In genomic region chr9:95763006-95763405, GRCh38 we compare ENCODE assay signal across 29 cellular contexts.
"Had no signal": no experiment of that assay in that cellular context is flagged by ENCODE, and none has a peak within 500 bp of the region (broad histone marks: within the 10 kb centered on the region; RNA-seq: fewer than 3 reads in every experiment).

No MANE protein-coding gene starts in this region.

- H3K27ac Mint-ChIP-seq: naive thymus-derived CD4-positive, alpha-beta T cell; natural killer cell; progenitor cell of endocrine pancreas; stimulated activated memory B cell treated with anti-CD40 and anti-IgM and Interleukin-4, amounts not matched to agents 10 μg/mL and 1 μg/mL and 100 μg/mL, for 72 hours; stimulated activated naive CD8-positive, alpha-beta T cell treated with anti-CD3 and anti-CD28 coated beads, Interleukin-15, Interleukin-2, amounts not matched to agents 100 ng/mL and 50 ng/mL, for 24 hours had no signal

- H3K9me3 ChIP-seq: ovary, psoas muscle, spleen, stomach, thoracic aorta, thyroid gland, tibial nerve, upper lobe of right lung, uterus had no signal

- H3K27ac ChIP-seq: neural progenitor cell, ovary, parathyroid adenoma, psoas muscle, skin epidermis, spleen, stomach, thoracic aorta, thyroid gland, tibial nerve, upper lobe of right lung, uterus had no signal

- ATAC-seq: naive thymus-derived CD4-positive, alpha-beta T cell; psoas muscle; right cardiac atrium; sciatic nerve; upper lobe of right lung had no signal

- H3K4me1 ChIP-seq: parathyroid adenoma, psoas muscle, spleen, thyroid gland, upper lobe of right lung, uterus had no signal

- H3K4me3 Mint-ChIP-seq: naive thymus-derived CD4-positive, alpha-beta T cell; natural killer cell; nephron; neural progenitor cell; stimulated activated memory B cell treated with anti-CD40 and anti-IgM and Interleukin-4, amounts not matched to agents 10 μg/mL and 1 μg/mL and 100 μg/mL, for 72 hours; stimulated activated naive CD8-positive, alpha-beta T cell treated with anti-CD3 and anti-CD28 coated beads, Interleukin-15, Interleukin-2, amounts not matched to agents 100 ng/mL and 50 ng/mL, for 24 hours had no signal

- H3K9me3 Mint-ChIP-seq: nephron; neural progenitor cell; stimulated activated naive CD8-positive, alpha-beta T cell treated with anti-CD3 and anti-CD28 coated beads, Interleukin-15, Interleukin-2, amounts not matched to agents 100 ng/mL and 50 ng/mL, for 24 hours had no signal

- H3K4me3 ChIP-seq: neural progenitor cell, ovary, psoas muscle, skin epidermis, smooth muscle cell, spleen, stomach, thoracic aorta, thyroid gland, tibial nerve, upper lobe of right lung, uterus had no signal

- H3K79me2 ChIP-seq: parathyroid adenoma had no signal

- H2AFZ ChIP-seq: neural progenitor cell, parathyroid adenoma had no signal

- H3K9ac ChIP-seq: neural progenitor cell, parathyroid adenoma had no signal

- H3K27me3 ChIP-seq: neural progenitor cell, ovary, spleen, stomach, thyroid gland, tibial nerve, upper lobe of right lung, uterus had no signal

- H3K4me2 ChIP-seq: neural progenitor cell, smooth muscle cell had no signal

- DNase-seq: naive thymus-derived CD4-positive, alpha-beta T cell; natural killer cell; occipital lobe; ovary; posterior cingulate gyrus; psoas muscle; right cardiac atrium; spleen; stimulated activated CD4-positive, alpha-beta T cell treated with anti-CD3 and anti-CD28 coated beads, Interleukin-12 subunit alpha, Interleukin-12 subunit beta, amount 100 ng/mL, for 4 hours; stimulated activated CD4-positive, alpha-beta T cell treated with anti-CD3 and anti-CD28 coated beads, Interleukin-1b, Interleukin-23, amount 100 ng/mL, for 48 hours; stimulated activated CD4-positive, alpha-beta T cell treated with anti-CD3 and anti-CD28 coated beads, Interleukin-4, amount 100 ng/mL, for 1 hour; stimulated activated CD4-positive, alpha-beta T cell treated with anti-CD3 and anti-CD28 coated beads, Interleukin-4, amount 100 ng/mL, for 4 hours; stimulated activated naive CD4-positive, alpha-beta T cell treated with Interleukin-2 at 50 U/mL for 16 hours; stomach; thyroid gland; trophoblast cell; upper lobe of right lung; uterus had no signal

- H3K36me3 Mint-ChIP-seq: naive thymus-derived CD4-positive, alpha-beta T cell; natural killer cell; neural progenitor cell; stimulated activated memory B cell treated with anti-CD40 and anti-IgM and Interleukin-4, amounts not matched to agents 10 μg/mL and 1 μg/mL and 100 μg/mL, for 72 hours had no signal

- H3K36me3 ChIP-seq: neural progenitor cell, ovary, spleen, stomach, thoracic aorta, thyroid gland, tibial nerve, upper lobe of right lung, uterus had no signal
